12 cellular contexts compared by ENCODE assay signal in the genomic region with DNA sequence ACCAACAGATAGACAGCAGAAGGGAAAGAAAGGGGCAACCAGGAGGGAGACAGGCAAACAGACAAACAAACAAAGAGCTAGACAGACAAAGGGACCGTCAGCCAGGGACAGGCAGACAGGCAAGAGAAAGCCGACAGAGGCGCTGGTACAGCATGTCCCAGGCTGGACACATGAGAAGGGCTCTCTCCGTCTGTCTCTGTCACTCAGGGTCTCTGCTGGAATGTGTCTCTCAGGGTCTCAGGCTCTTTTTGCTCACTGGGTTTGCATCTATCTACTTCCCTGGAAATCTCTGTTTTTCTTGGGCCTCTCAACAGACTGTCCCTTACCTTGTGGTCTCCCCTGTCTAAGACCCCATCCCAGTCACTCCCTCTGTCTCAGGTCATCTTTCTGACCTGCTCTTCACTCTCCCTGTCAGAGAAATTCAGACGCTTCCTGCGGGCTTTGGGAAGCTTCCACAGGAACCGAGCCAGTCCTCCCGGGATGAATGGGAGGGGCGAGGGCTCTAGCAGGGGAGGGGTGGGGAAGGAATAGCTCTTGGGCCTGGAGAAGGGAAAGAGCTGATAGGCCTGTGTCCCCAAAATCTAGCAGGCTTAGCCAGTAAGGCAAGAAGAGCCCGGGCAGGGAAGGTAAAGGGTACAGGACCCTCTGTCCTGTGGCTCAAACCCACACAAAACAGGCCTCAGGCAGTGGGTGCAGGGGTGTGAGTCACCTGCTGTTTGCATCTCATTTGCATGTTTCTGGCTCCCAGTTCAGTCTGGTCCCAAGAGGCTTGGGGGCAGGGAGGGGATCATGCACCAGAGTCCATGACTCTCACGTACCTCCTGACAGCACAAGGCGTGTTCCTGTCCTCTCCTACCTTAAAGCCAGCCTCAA. TPM values are rescaled to one million over a fixed set of nuclear protein-coding genes. Genes with fewer than 3 reads are reported as not detected.
DNase-seq lines count a peak whose midpoint lies in the region; ATAC-seq and TF ChIP-seq lines count a peak whose summit lies in the region.
"Had no signal": no experiment of that assay in that cellular context is flagged by ENCODE, and none has a peak within 500 bp of the region (broad histone marks: within the 10 kb centered on the region; RNA-seq: fewer than 3 reads in every experiment).

No MANE protein-coding gene starts in this region.

- H3K27me3 Mint-ChIP-seq in WTC11 (ENCODE audit: low read depth) (peaks cover 97% of the 10 kb centered on the region), nephron progenitor cell (ENCODE audit: low read depth, poor library complexity) (peaks cover 17% of the 10 kb centered on the region), Calu3 (ENCODE audit: unreplicated experiment) (peaks cover 90% of the 10 kb centered on the region)

- H3K27ac ChIP-seq in left ventricle myocardium inferior (replicated peaks) = no peak overlapping the region

- H3K27me3 ChIP-seq in left ventricle myocardium inferior (ENCODE audit: low read depth) = peaks cover 99% of the 10 kb centered on the region

- intact Hi-C loops in left ventricle myocardium inferior (cut with micrococcal nuclease) (no loop called here), Calu3 (cut with micrococcal nuclease; ENCODE audit: unreplicated experiment) (no loop called here)

- H3K36me3 ChIP-seq in left ventricle myocardium inferior = no peaks in the 10 kb centered on the region

- TF ChIP-seq CTCF in WTC11 (IDR thresholded peaks at IDR 0.05) = no peak
- no peak for TF ChIP-seq CTCF in nephron progenitor cell (IDR thresholded peaks at IDR 0.05)
- no peak for TF ChIP-seq CTCF in left ventricle myocardium inferior (IDR thresholded peaks at IDR 0.05; ENCODE audit: borderline replicate concordance)
- TF ChIP-seq CTCF in Calu3 (IDR thresholded peaks at IDR 0.05; ENCODE audit: unreplicated experiment) = no peak

- no peak overlapping the region for H3K27ac Mint-ChIP-seq in WTC11
- H3K27ac Mint-ChIP-seq in nephron progenitor cell = peak overlapping the region; percentile 94
- H3K27ac Mint-ChIP-seq in Calu3 (ENCODE audit: unreplicated experiment) = no peak overlapping the region

- H3K4me3 Mint-ChIP-seq in WTC11 (no peak overlapping the region), nephron progenitor cell (peak overlapping the region; percentile 55), Calu3 (ENCODE audit: low read depth, unreplicated experiment) (no peak overlapping the region)

- H3K9me3 Mint-ChIP-seq in WTC11 (no peaks in the 10 kb centered on the region), nephron progenitor cell (no peaks in the 10 kb centered on the region), Calu3 (ENCODE audit: low read depth, unreplicated experiment) (no peaks in the 10 kb centered on the region)

- ATAC-seq in HG03432 (IDR thresholded peaks at IDR 0.05; ENCODE audit: unreplicated experiment) (peak; percentile 62), WTC11 (peak; percentile 55), GM19467 (IDR thresholded peaks at IDR 0.05; ENCODE audit: unreplicated experiment) (no peak)
- ATAC-seq: left cardiac atrium had no signal

- H3K36me3 Mint-ChIP-seq in WTC11 = no peaks in the 10 kb centered on the region
- no peaks in the 10 kb centered on the region for H3K36me3 Mint-ChIP-seq in nephron progenitor cell (ENCODE audit: low read depth)
- no peaks in the 10 kb centered on the region for H3K36me3 Mint-ChIP-seq in Calu3 (ENCODE audit: insufficient read depth, unreplicated experiment)

- H3K4me1 Mint-ChIP-seq in WTC11 = peaks cover 22% of the 10 kb centered on the region
- H3K4me1 Mint-ChIP-seq in nephron progenitor cell = peaks cover 83% of the 10 kb centered on the region
- H3K4me1 Mint-ChIP-seq in Calu3 (ENCODE audit: low read depth, unreplicated experiment) = peaks cover 10% of the 10 kb centered on the region

- CTCF ChIA-PET in WTC11 (lab: Charles Lee) (interaction anchor here (0.6 to 7.2 kb wide), 10 partner anchors 11 to 191 kb away, joined by 3 to 149 read pairs (median 4); a partner anchor contains a TSS), Calu3 (lab: Charles Lee) (interaction anchor here (0.6 kb wide), 2 partner anchors 173 to 188 kb away, joined by 3 to 4 read pairs; a partner anchor contains a TSS)

- POLR2A ChIA-PET in WTC11 (lab: Charles Lee) = interaction anchor here (1.3 kb wide), 1 partner anchor 165 kb away, joined by 4 read pairs; a partner anchor contains a TSS

- no peak overlapping the region for H3K4me3 ChIP-seq in left ventricle myocardium inferior

- no peaks in the 10 kb centered on the region for H3K9me3 ChIP-seq in left ventricle myocardium inferior (replicated peaks)

- peak; percentile 76 for DNase-seq in EL
- peak; percentile 31 for DNase-seq in WTC11 (ENCODE audit: low spot score)
- peak; percentile 42 for DNase-seq in nephron progenitor cell
- no peak for DNase-seq in left ventricle myocardium inferior
- no peak for DNase-seq in central memory CD4-positive, alpha-beta T cell
- DNase-seq in Calu3 = no peak
- DNase-seq: amygdala, erythroblast, left cardiac atrium, NCI-H446 had no signal

- no peaks in the 10 kb centered on the region for H3K4me1 ChIP-seq in left ventricle myocardium inferior

- no TSS peak for BruUV-seq in Calu3 (replicated peaks; lab: Mats Ljungman, UMichigan)

TF ChIP-seq in WTC11, 78 proteins besides CTCF, POLR2A, EP300 and RAD21:
- TF ChIP-seq ETV6 (CRISPR knock-in tag; IDR thresholded peaks at IDR 0.05) = no peak
- no peak for TF ChIP-seq IRF2 (CRISPR knock-in tag; IDR thresholded peaks at IDR 0.05; ENCODE audit: borderline replicate concordance, low read depth)
- TF ChIP-seq, protein P1, sequence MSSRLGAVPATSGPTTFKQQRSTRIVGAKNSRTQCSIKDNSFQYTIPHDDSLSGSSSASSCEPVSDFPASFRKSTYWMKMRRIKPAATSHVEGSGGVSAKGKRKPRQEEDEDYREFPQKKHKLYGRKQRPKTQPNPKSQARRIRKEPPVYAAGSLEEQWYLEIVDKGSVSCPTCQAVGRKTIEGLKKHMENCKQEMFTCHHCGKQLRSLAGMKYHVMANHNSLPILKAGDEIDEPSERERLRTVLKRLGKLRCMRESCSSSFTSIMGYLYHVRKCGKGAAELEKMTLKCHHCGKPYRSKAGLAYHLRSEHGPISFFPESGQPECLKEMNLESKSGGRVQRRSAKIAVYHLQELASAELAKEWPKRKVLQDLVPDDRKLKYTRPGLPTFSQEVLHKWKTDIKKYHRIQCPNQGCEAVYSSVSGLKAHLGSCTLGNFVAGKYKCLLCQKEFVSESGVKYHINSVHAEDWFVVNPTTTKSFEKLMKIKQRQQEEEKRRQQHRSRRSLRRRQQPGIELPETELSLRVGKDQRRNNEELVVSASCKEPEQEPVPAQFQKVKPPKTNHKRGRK (CRISPR knock-in tag; IDR thresholded peaks at IDR 0.05; ENCODE audit: borderline replicate concordance) = no peak
- TF ChIP-seq, protein P2, sequence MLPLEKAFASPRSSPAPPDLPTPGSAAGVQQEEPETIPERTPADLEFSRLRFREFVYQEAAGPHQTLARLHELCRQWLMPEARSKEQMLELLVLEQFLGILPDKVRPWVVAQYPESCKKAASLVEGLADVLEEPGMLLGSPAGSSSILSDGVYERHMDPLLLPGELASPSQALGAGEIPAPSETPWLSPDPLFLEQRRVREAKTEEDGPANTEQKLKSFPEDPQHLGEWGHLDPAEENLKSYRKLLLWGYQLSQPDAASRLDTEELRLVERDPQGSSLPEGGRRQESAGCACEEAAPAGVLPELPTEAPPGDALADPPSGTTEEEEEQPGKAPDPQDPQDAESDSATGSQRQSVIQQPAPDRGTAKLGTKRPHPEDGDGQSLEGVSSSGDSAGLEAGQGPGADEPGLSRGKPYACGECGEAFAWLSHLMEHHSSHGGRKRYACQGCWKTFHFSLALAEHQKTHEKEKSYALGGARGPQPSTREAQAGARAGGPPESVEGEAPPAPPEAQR (CRISPR knock-in tag; IDR thresholded peaks at IDR 0.05) = no peak
- TF ChIP-seq TEAD1 (CRISPR knock-in tag; IDR thresholded peaks at IDR 0.05) = no peak
- no peak for TF ChIP-seq JAZF1 (CRISPR knock-in tag; IDR thresholded peaks at IDR 0.05)
- TF ChIP-seq CBFB (CRISPR knock-in tag; IDR thresholded peaks at IDR 0.05; ENCODE audit: low read depth) = no peak
TF ChIP-seq in WTC11: peak in this region for 0.

RNA-seq across cellular contexts. Expression of a gene that starts 8.5 kb away (rescaled TPM):
- total RNA-seq in WTC11 (2021) = 19.2 to 27.5 TPM (median 26.3 TPM) in 3 replicates
- total RNA-seq in left ventricle myocardium inferior = 16.2 TPM
- total RNA-seq in Calu3 (2022) = 66.2 and 69.4 TPM in 2 replicates

Comparison
In these comparisons a context has a peak if more than half of its experiments do, and no peak if none do; other contexts are left out.
1. DNase-seq: peak in EL (single experiment), WTC11 (single experiment) and nephron progenitor cell (single experiment); none in left ventricle myocardium inferior (single experiment), central memory CD4-positive, alpha-beta T cell (single experiment) and Calu3 (single experiment).